Comparison of ENCODE assay signal across 8 cellular contexts in genomic region chr19:54464624-54465266, GRCh38. TPM values are rescaled to one million over a fixed set of nuclear protein-coding genes. Genes with fewer than 3 reads are reported as not detected.
DNase-seq lines count a peak whose midpoint lies in the region; ATAC-seq and TF ChIP-seq lines count a peak whose summit lies in the region.

No MANE protein-coding gene starts in this region.

- H3K4me1 Mint-ChIP-seq in nephron progenitor cell, result peaks cover 28% of the 10 kb centered on the region

- peaks cover 4% of the 10 kb centered on the region for H3K36me3 Mint-ChIP-seq in nephron progenitor cell (ENCODE audit: low read depth)

- peak overlapping the region in 1 of 2 donors; percentile 26 for H3K9ac ChIP-seq in stomach smooth muscle (ENCODE audit: low read length in 2 of 2)

- peaks cover under 1 to 12% of the 10 kb centered on the region in 2 donors for H3K36me3 ChIP-seq in stomach smooth muscle (ENCODE audit: control insufficient read depth in 2 of 2, insufficient read depth in 2 of 2, low read length in 2 of 2)

- peaks cover 56% of the 10 kb centered on the region for H3K27me3 Mint-ChIP-seq in nephron progenitor cell (ENCODE audit: low read depth, poor library complexity)

- peak; percentile 51 for ATAC-seq in GM21381 (IDR thresholded peaks at IDR 0.05; ENCODE audit: unreplicated experiment)

- H3K27ac Mint-ChIP-seq in nephron progenitor cell, result peak overlapping the region; percentile 99

- H3K4me3 Mint-ChIP-seq in nephron progenitor cell, result peak overlapping the region; percentile 91

- H3K4me3 ChIP-seq in fibroblast of villous mesenchyme (ENCODE audit: low read depth, low read length) (peak overlapping the region; percentile 69), stomach smooth muscle (ENCODE audit: low read length in 2 of 2) (peak overlapping the region; percentile 75)

- peaks cover 3% of the 10 kb centered on the region in 2 donors for H3K27me3 ChIP-seq in stomach smooth muscle (ENCODE audit: control insufficient read depth in 1 of 2, insufficient read depth in 2 of 2, low read length in 2 of 2)

- DNase-seq in DMS153 treated with DMSO at 0.1 percent for 48 hours (lab: John Stamatoyannopoulos, UW; ENCODE audit: unreplicated experiment) (peak; percentile 78), HT1080 (ENCODE audit: low read depth) (peak; percentile 87), RKO (ENCODE audit: low spot score) (peak; percentile 97), fibroblast of villous mesenchyme (ENCODE audit: low read depth) (peak; percentile 82), nephron progenitor cell (peak; percentile 88)
- DNase-seq in activated effector memory CD4-positive, alpha-beta T cell treated with anti-CD3 and anti-CD28 coated beads, Interleukin-2, amount 50 U/mL, for 16 hours, result peak; percentile 91

- H3K9me3 ChIP-seq in stomach smooth muscle (ENCODE audit: control insufficient read depth in 2 of 2, low read length in 2 of 2), result no peaks in the 10 kb centered on the region

- peaks cover 4% of the 10 kb centered on the region for H3K9me3 Mint-ChIP-seq in nephron progenitor cell

- peak overlapping the region; percentile 78 for H3K27ac ChIP-seq in stomach smooth muscle (ENCODE audit: low read length)

- TF ChIP-seq CTCF in fibroblast of villous mesenchyme (IDR thresholded peaks at IDR 0.05; ENCODE audit: insufficient read depth, low read depth, low read length), result no peak
- TF ChIP-seq CTCF in nephron progenitor cell (IDR thresholded peaks at IDR 0.05), result no peak

- peaks cover 38% of the 10 kb centered on the region for H3K4me1 ChIP-seq in stomach smooth muscle (ENCODE audit: control insufficient read depth, insufficient read depth, low read length)

RNA-seq across cellular contexts. Expression of gene LENG9, which starts 1.2 kb away (rescaled TPM):
- total RNA-seq in HT1080 (2014; rRNA removed; shearing (Covaris generic)), result 5.4 and 6.5 TPM in 2 replicates
- polyA plus RNA-seq in HT1080 (2015; cell fraction: cytosol; rRNA removed), result 3.7 and 6.0 TPM in 2 replicates
- polyA plus RNA-seq in HT1080 (2015; cell fraction: nucleus; rRNA removed), result 3.9 and 6.1 TPM in 2 replicates
- total RNA-seq in fibroblast of villous mesenchyme, result 5.2 and 7.1 TPM in 2 replicates

RNA-seq across cellular contexts. Expression of gene CDC42EP5, which starts 8.4 kb away (rescaled TPM):
- 1.7 and 1.8 TPM in 2 replicates for total RNA-seq in HT1080 (2014; rRNA removed; shearing (Covaris generic))
- 0.76 and 0.90 TPM in 2 replicates for polyA plus RNA-seq in HT1080 (2015; cell fraction: cytosol; rRNA removed)
- polyA plus RNA-seq in HT1080 (2015; cell fraction: nucleus; rRNA removed), result 0.34 and 0.65 TPM in 2 replicates
- total RNA-seq in fibroblast of villous mesenchyme, result 12.5 and 29.0 TPM in 2 replicates

RNA-seq across cellular contexts. Expression of gene LENG8, which starts 15.7 kb away (rescaled TPM):
- 13.9 and 20.3 TPM in 2 replicates for total RNA-seq in HT1080 (2014; rRNA removed; shearing (Covaris generic))
- 18.3 and 22.0 TPM in 2 replicates for polyA plus RNA-seq in HT1080 (2015; cell fraction: cytosol; rRNA removed)
- 366 and 486 TPM in 2 replicates for polyA plus RNA-seq in HT1080 (2015; cell fraction: nucleus; rRNA removed)
- total RNA-seq in fibroblast of villous mesenchyme, result 39.7 and 40.6 TPM in 2 replicates

RNA-seq across cellular contexts. Expression of gene LAIR2, which starts 37.9 kb away (rescaled TPM):
- total RNA-seq in HT1080 (2014; rRNA removed; shearing (Covaris generic)), result not detected in 2 replicates
- polyA plus RNA-seq in HT1080 (2015; cell fraction: cytosol; rRNA removed), result not detected in 2 replicates
- polyA plus RNA-seq in HT1080 (2015; cell fraction: nucleus; rRNA removed), result not detected in 2 replicates
- not detected in 2 replicates for total RNA-seq in fibroblast of villous mesenchyme

RNA-seq across cellular contexts. Expression of gene TTYH1, which starts 49.5 kb away (rescaled TPM):
- total RNA-seq in HT1080 (2014; rRNA removed; shearing (Covaris generic)), result not detected in 2 replicates
- polyA plus RNA-seq in HT1080 (2015; cell fraction: cytosol; rRNA removed), result not detected in 2 replicates
- not detected in 2 replicates for polyA plus RNA-seq in HT1080 (2015; cell fraction: nucleus; rRNA removed)
- total RNA-seq in fibroblast of villous mesenchyme, result not detected in 2 replicates

Comparison
In these comparisons a context has a peak if more than half of its experiments do, and no peak if none do; other contexts are left out.
1. Peak in every context shown above with its lines: DNase-seq, ATAC-seq, H3K4me3 ChIP-seq and H3K27ac ChIP-seq.